ENCODE assay signal across 23 cellular contexts in genomic region chr13:44976196-44976595, GRCh38.
"Had no signal": no experiment of that assay in that cellular context is flagged by ENCODE, and none has a peak within 500 bp of the region (broad histone marks: within the 10 kb centered on the region; RNA-seq: fewer than 3 reads in every experiment).

No MANE protein-coding gene starts in this region.

- H3K4me3 ChIP-seq: coronary artery, dorsolateral prefrontal cortex, esophagus muscularis mucosa, gastroesophageal sphincter, heart left ventricle, hepatocyte, left lung, lower lobe of right lung, mucosa of descending colon had no signal

- FAIRE-seq: colon, endothelial cell of umbilical vein, frontal cortex, islet of Langerhans, keratinocyte had no signal

- DNase-seq: dermis blood vessel endothelial cell; dorsolateral prefrontal cortex; effector CD4-positive, alpha-beta T cell; effector memory CD4-positive, alpha-beta T cell; foreskin keratinocyte; heart left ventricle; hypothalamus; left cardiac atrium; left lung; left ventricle myocardium superior; lower lobe of right lung; mesenchymal stem cell; mucosa of descending colon; naive B cell had no signal

- H3K27me3 ChIP-seq: dorsolateral prefrontal cortex, esophagus muscularis mucosa, foreskin keratinocyte, gastroesophageal sphincter, heart left ventricle, hepatocyte, left lung had no signal

- H3K27ac ChIP-seq: coronary artery, dorsolateral prefrontal cortex, esophagus muscularis mucosa, foreskin keratinocyte, gastroesophageal sphincter, heart left ventricle, hepatocyte, left lung, lower lobe of right lung had no signal

- H3K9me3 ChIP-seq: esophagus muscularis mucosa, gastroesophageal sphincter, heart left ventricle, left lung, lower lobe of right lung, mucosa of descending colon had no signal

- H3K4me1 ChIP-seq: foreskin keratinocyte had no signal

- H3K4me2 ChIP-seq: hepatocyte had no signal
